25 cellular contexts compared by ENCODE assay signal in the genomic region with DNA sequence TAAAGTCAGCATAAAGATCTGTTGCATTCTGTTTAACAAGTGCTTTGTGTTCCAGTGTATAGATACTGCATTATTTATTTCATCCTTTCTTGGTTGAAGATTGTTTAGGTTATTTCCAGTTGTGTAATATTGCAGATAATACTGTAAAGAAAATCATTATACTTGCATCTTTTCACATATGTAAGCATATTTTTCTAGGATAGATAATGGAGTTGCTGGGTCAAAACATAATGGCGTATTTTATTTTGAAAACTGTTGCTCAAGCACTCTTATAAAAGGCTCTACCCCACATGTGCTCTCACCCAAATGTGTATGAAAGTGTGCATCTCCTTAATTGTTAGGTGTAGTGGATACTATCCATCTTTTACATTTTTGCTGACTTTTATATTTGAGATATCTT.
"Had no signal": no experiment of that assay in that cellular context is flagged by ENCODE, and none has a peak within 500 bp of the region (broad histone marks: within the 10 kb centered on the region; RNA-seq: fewer than 3 reads in every experiment).

No MANE protein-coding gene starts in this region.

- DNase-seq: dorsolateral prefrontal cortex; effector CD4-positive, alpha-beta T cell; foreskin keratinocyte; heart left ventricle; hippocampal formation; left cardiac atrium; left lung; mesendoderm; midbrain; naive thymus-derived CD4-positive, alpha-beta T cell; nephron progenitor cell; nucleus accumbens; psoas muscle; right cardiac atrium; spleen; stimulated activated naive B cell treated with anti-CD40 and anti-IgM and Interleukin-4, amounts not matched to agents 10 μg/mL and 1 μg/mL and 100 μg/mL, for 72 hours; stimulated activated naive CD8-positive, alpha-beta T cell treated with anti-CD3 and anti-CD28 coated beads, Interleukin-15, amount 100 ng/mL, for 72 hours; transverse colon; upper lobe of right lung; uterus had no signal

- H3K9me3 Mint-ChIP-seq: stimulated activated naive CD8-positive, alpha-beta T cell treated with anti-CD3 and anti-CD28 coated beads, Interleukin-15, amount 100 ng/mL, for 72 hours had no signal

- H3K27ac Mint-ChIP-seq: nephron progenitor cell; stimulated activated naive B cell treated with anti-CD40 and anti-IgM and Interleukin-4, amounts not matched to agents 10 μg/mL and 1 μg/mL and 100 μg/mL, for 72 hours; stimulated activated naive CD8-positive, alpha-beta T cell treated with anti-CD3 and anti-CD28 coated beads, Interleukin-15, amount 100 ng/mL, for 72 hours had no signal

- H3K4me3 ChIP-seq: dorsolateral prefrontal cortex, gastroesophageal sphincter, heart left ventricle, left lung, psoas muscle, skin epidermis, spleen, suprapubic skin, transverse colon, upper lobe of right lung, uterus had no signal

- H3K4me1 ChIP-seq: psoas muscle had no signal

- H3K36me3 ChIP-seq: left lung, transverse colon, upper lobe of right lung, uterus had no signal

- FAIRE-seq: colon had no signal

- H3K27ac ChIP-seq: psoas muscle, upper lobe of right lung had no signal

- H3K27me3 Mint-ChIP-seq: naive thymus-derived CD4-positive, alpha-beta T cell; stimulated activated naive B cell treated with anti-CD40 and anti-IgM and Interleukin-4, amounts not matched to agents 10 μg/mL and 1 μg/mL and 100 μg/mL, for 72 hours; stimulated activated naive CD8-positive, alpha-beta T cell treated with anti-CD3 and anti-CD28 coated beads, Interleukin-15, amount 100 ng/mL, for 72 hours had no signal

- ATAC-seq: esophagus mucosa; foreskin keratinocyte; gastroesophageal sphincter; heart left ventricle; naive thymus-derived CD4-positive, alpha-beta T cell; psoas muscle; right cardiac atrium; stimulated activated naive B cell treated with anti-CD40 and anti-IgM and Interleukin-4, amounts not matched to agents 10 μg/mL and 1 μg/mL and 100 μg/mL, for 72 hours; stimulated activated naive CD8-positive, alpha-beta T cell treated with anti-CD3 and anti-CD28 coated beads, Interleukin-15, amount 100 ng/mL, for 72 hours; upper lobe of right lung had no signal

- H3K4me3 Mint-ChIP-seq: naive thymus-derived CD4-positive, alpha-beta T cell; nephron progenitor cell; stimulated activated naive B cell treated with anti-CD40 and anti-IgM and Interleukin-4, amounts not matched to agents 10 μg/mL and 1 μg/mL and 100 μg/mL, for 72 hours; stimulated activated naive CD8-positive, alpha-beta T cell treated with anti-CD3 and anti-CD28 coated beads, Interleukin-15, amount 100 ng/mL, for 72 hours had no signal

- H3K27me3 ChIP-seq: dorsolateral prefrontal cortex, foreskin keratinocyte, gastroesophageal sphincter, heart left ventricle, left lung, spleen, suprapubic skin, transverse colon, upper lobe of right lung, uterus had no signal

- H3K9me3 ChIP-seq: gastroesophageal sphincter, suprapubic skin, transverse colon, upper lobe of right lung, uterus had no signal
